Comparison of ENCODE assay signal across 8 cellular contexts in the genomic region with DNA sequence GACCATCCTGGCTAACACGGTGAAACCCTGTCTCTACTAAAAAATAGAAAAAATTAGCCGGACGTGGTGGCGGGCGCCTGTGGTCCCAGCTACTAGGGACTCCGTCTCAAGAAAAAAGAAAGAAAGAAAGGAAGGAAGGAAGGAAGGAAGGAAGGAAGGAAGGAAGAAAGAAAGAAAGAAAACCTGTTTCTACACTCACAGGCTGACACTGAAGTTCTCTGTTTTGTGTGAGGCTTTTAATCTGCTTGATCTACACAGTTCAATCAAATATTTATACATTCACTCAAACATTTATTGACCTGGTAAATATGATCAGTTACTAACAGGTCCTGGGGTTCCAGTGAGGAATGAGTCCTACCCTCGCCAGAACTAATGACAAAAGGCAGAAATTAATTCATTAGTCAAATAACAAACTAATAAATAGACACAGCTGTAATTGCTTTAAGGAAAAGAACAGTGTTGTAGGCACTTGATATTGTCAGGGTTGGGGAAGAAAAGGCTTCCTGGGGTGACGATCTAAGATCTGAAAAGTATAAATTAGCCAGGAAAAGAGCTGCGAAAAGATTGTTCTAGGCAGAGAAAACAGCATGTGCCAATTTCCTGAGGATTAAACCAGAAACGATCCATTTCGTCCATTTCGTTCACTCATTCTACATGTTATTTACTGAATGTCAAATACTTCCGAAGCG. TPM values are rescaled to one million over a fixed set of nuclear protein-coding genes. Genes with fewer than 3 reads are reported as not detected.
DNase-seq lines count a peak whose midpoint lies in the region; ATAC-seq, FAIRE-seq and TF ChIP-seq lines count a peak whose summit lies in the region.

No MANE protein-coding gene starts in this region.

- no peak for TF ChIP-seq CTCF in neural progenitor cell (IDR thresholded peaks at IDR 0.05)

- peak overlapping the region; percentile 87 for H3K4me2 ChIP-seq in neural progenitor cell

- no peak for FAIRE-seq in HTR-8/SVneo (lab: Jason Lieb, UNC)

- 60 to 61% methylated on average over 11 to 14 of the region's 14 CpGs for WGBS in ectodermal cell, 2 experiments

- peak overlapping the region; percentile 86 to 92 (median 89) for H3K4me3 Mint-ChIP-seq in CD4-positive, CD25-positive, alpha-beta regulatory T cell
- H3K4me3 Mint-ChIP-seq in neural progenitor cell: peak overlapping the region; percentile 96

- peaks cover 52% of the 10 kb centered on the region for H3K4me1 ChIP-seq in CD4-positive, CD25-positive, alpha-beta regulatory T cell (ENCODE audit: control insufficient read depth, insufficient read depth, low read length, poor library complexity, severe bottlenecking)
- H3K4me1 ChIP-seq in ectodermal cell (ENCODE audit: control insufficient read depth, insufficient read depth, low read length) (peaks cover 25% of the 10 kb centered on the region), neural progenitor cell (peaks cover 36% of the 10 kb centered on the region)

- H3F3A ChIP-seq in neural progenitor cell (ENCODE audit: low read depth): peaks cover 50% of the 10 kb centered on the region

- DNase-seq in CD4-positive, CD25-positive, alpha-beta regulatory T cell: no peak
- peak; percentile 35 for DNase-seq in NCI-H69 (lab: John Stamatoyannopoulos, UW)
- no peak for DNase-seq in neural progenitor cell (ENCODE audit: low spot score)
- DNase-seq in HTR-8/SVneo (ENCODE audit: insufficient read length, low spot score): no peak
- DNase-seq in NCI-H345 treated with DMSO at 0.1 percent for 48 hours (lab: John Stamatoyannopoulos, UW; ENCODE audit: unreplicated experiment): no peak
- no peak for DNase-seq in superior temporal gyrus (ENCODE audit: extremely low spot score)

- H3K4me1 Mint-ChIP-seq in CD4-positive, CD25-positive, alpha-beta regulatory T cell: peaks cover 11 to 69% (median 46%) of the 10 kb centered on the region in 4 donors
- peaks cover 50% of the 10 kb centered on the region for H3K4me1 Mint-ChIP-seq in neural progenitor cell

- peaks cover 11% of the 10 kb centered on the region for H3K36me3 Mint-ChIP-seq in CD4-positive, CD25-positive, alpha-beta regulatory T cell
- peaks cover 21% of the 10 kb centered on the region for H3K36me3 Mint-ChIP-seq in neural progenitor cell

- H3K9ac ChIP-seq in neural progenitor cell: peak overlapping the region; percentile 9

- no peaks in the 10 kb centered on the region for H3K9me3 ChIP-seq in CD4-positive, CD25-positive, alpha-beta regulatory T cell (ENCODE audit: control insufficient read depth in 2 of 2, low read length in 2 of 2)
- H3K9me3 ChIP-seq in ectodermal cell (ENCODE audit: control insufficient read depth, low read length) (no peaks in the 10 kb centered on the region), neural progenitor cell (ENCODE audit: low read depth) (no peaks in the 10 kb centered on the region)

- ATAC-seq in CD4-positive, CD25-positive, alpha-beta regulatory T cell (ENCODE audit: low read depth in 2 of 2): no peak
- ATAC-seq in HG02870 (IDR thresholded peaks at IDR 0.05; ENCODE audit: unreplicated experiment): no peak

- no peaks in the 10 kb centered on the region for H3K36me3 ChIP-seq in CD4-positive, CD25-positive, alpha-beta regulatory T cell (ENCODE audit: control insufficient read depth, insufficient read depth, low read length)
- H3K36me3 ChIP-seq in ectodermal cell (ENCODE audit: control insufficient read depth, insufficient read depth, low read length) (no peaks in the 10 kb centered on the region), neural progenitor cell (no peaks in the 10 kb centered on the region)

- no peaks in the 10 kb centered on the region for H3K27me3 ChIP-seq in CD4-positive, CD25-positive, alpha-beta regulatory T cell (ENCODE audit: control insufficient read depth, insufficient read depth, low read length)
- H3K27me3 ChIP-seq in ectodermal cell (ENCODE audit: control insufficient read depth, insufficient read depth, low read length, poor library complexity, severe bottlenecking): no peaks in the 10 kb centered on the region
- H3K27me3 ChIP-seq in neural progenitor cell: no peaks in the 10 kb centered on the region

- peak overlapping the region; percentile 21 for H2AFZ ChIP-seq in neural progenitor cell (replicated peaks)

- peak overlapping the region; percentile 87 to 98 (median 97) for H3K27ac Mint-ChIP-seq in CD4-positive, CD25-positive, alpha-beta regulatory T cell
- peak overlapping the region; percentile 89 for H3K27ac Mint-ChIP-seq in neural progenitor cell

- peaks cover 77% of the 10 kb centered on the region for H3K79me2 ChIP-seq in neural progenitor cell (ENCODE audit: low read depth)

- peak overlapping the region; percentile 98 for H3K27ac ChIP-seq in CD4-positive, CD25-positive, alpha-beta regulatory T cell (ENCODE audit: insufficient read depth, low read length, poor library complexity, severe bottlenecking)
- H3K27ac ChIP-seq in ectodermal cell (ENCODE audit: insufficient read depth, low read depth, low read length, poor library complexity, severe bottlenecking): peak overlapping the region; percentile 3
- no peak overlapping the region for H3K27ac ChIP-seq in neural progenitor cell

- no peaks in the 10 kb centered on the region for H3K27me3 Mint-ChIP-seq in CD4-positive, CD25-positive, alpha-beta regulatory T cell
- H3K27me3 Mint-ChIP-seq in neural progenitor cell (ENCODE audit: insufficient read depth, low read depth): no peaks in the 10 kb centered on the region

- H3K4me3 ChIP-seq in CD4-positive, CD25-positive, alpha-beta regulatory T cell (ENCODE audit: low read depth, low read length): peak overlapping the region; percentile 87
- H3K4me3 ChIP-seq in ectodermal cell (ENCODE audit: insufficient read depth, low read depth, low read length) (peak overlapping the region; percentile 5), neural progenitor cell (peak overlapping the region; percentile 49)

- no peaks in the 10 kb centered on the region for H3K9me3 Mint-ChIP-seq in CD4-positive, CD25-positive, alpha-beta regulatory T cell
- no peaks in the 10 kb centered on the region for H3K9me3 Mint-ChIP-seq in neural progenitor cell

- H4K20me1 ChIP-seq in neural progenitor cell (ENCODE audit: low read depth): peaks cover 71% of the 10 kb centered on the region

RNA-seq across cellular contexts. Expression of gene CHAF1A, which starts 0.8 kb away (rescaled TPM):
- total RNA-seq in CD4-positive, CD25-positive, alpha-beta regulatory T cell: 28.9 TPM
- polyA plus RNA-seq in CD4-positive, CD25-positive, alpha-beta regulatory T cell: 1 to 10 TPM; 2.6 to 5.5 (median 3.6) TPM
- polyA plus RNA-seq in ectodermal cell (2013, experiment 1 of 4): 99.7 TPM
- 113 TPM for polyA plus RNA-seq in ectodermal cell (2013, experiment 2 of 4)
- polyA plus RNA-seq in ectodermal cell (2013, experiment 3 of 4): 54.9 TPM
- polyA plus RNA-seq in ectodermal cell (2013, experiment 4 of 4): 67.0 TPM
- total RNA-seq in neural progenitor cell (ENCODE audit: low replicate concordance): 37.5 and 82.1 TPM in 2 replicates

RNA-seq across cellular contexts. Expression of gene SH3GL1, which starts 1.3 kb away (rescaled TPM):
- total RNA-seq in CD4-positive, CD25-positive, alpha-beta regulatory T cell: 54.0 TPM
- 10 to 100 TPM; 13.4 to 23.0 (median 17.6) TPM for polyA plus RNA-seq in CD4-positive, CD25-positive, alpha-beta regulatory T cell
- polyA plus RNA-seq in ectodermal cell (2013, experiment 1 of 4): 98.9 TPM
- polyA plus RNA-seq in ectodermal cell (2013, experiment 2 of 4): 94.5 TPM
- polyA plus RNA-seq in ectodermal cell (2013, experiment 3 of 4): 83.1 TPM
- polyA plus RNA-seq in ectodermal cell (2013, experiment 4 of 4): 89.3 TPM
- total RNA-seq in neural progenitor cell (ENCODE audit: low replicate concordance): 25.3 and 87.0 TPM in 2 replicates

RNA-seq across cellular contexts. Expression of gene UBXN6, which starts 56.0 kb away (rescaled TPM):
- 54.2 TPM for total RNA-seq in CD4-positive, CD25-positive, alpha-beta regulatory T cell
- 1 to 10 TPM; 4.6 to 6.4 (median 4.9) TPM for polyA plus RNA-seq in CD4-positive, CD25-positive, alpha-beta regulatory T cell
- polyA plus RNA-seq in ectodermal cell (2013, experiment 1 of 4): 33.3 TPM
- 34.6 TPM for polyA plus RNA-seq in ectodermal cell (2013, experiment 2 of 4)
- 29.3 TPM for polyA plus RNA-seq in ectodermal cell (2013, experiment 3 of 4)
- 29.2 TPM for polyA plus RNA-seq in ectodermal cell (2013, experiment 4 of 4)
- total RNA-seq in neural progenitor cell (ENCODE audit: low replicate concordance): 24.9 and 42.7 TPM in 2 replicates

RNA-seq across cellular contexts. Expression of gene MPND, which starts 58.3 kb away (rescaled TPM):
- 12.2 TPM for total RNA-seq in CD4-positive, CD25-positive, alpha-beta regulatory T cell
- polyA plus RNA-seq in CD4-positive, CD25-positive, alpha-beta regulatory T cell: 1 to 10 TPM; 4.9 to 7.2 (median 5.7) TPM
- polyA plus RNA-seq in ectodermal cell (2013, experiment 1 of 4): 36.6 TPM
- 42.0 TPM for polyA plus RNA-seq in ectodermal cell (2013, experiment 2 of 4)
- 29.8 TPM for polyA plus RNA-seq in ectodermal cell (2013, experiment 3 of 4)
- polyA plus RNA-seq in ectodermal cell (2013, experiment 4 of 4): 33.9 TPM
- 10.6 and 30.4 TPM in 2 replicates for total RNA-seq in neural progenitor cell (ENCODE audit: low replicate concordance)

Comparison
In these comparisons a context has a peak if more than half of its experiments do, and no peak if none do; other contexts are left out.
1. H3K4me3 ChIP-seq: peak in every context shown above with its lines; median percentile 87 in CD4-positive, CD25-positive, alpha-beta regulatory T cell; 49 in neural progenitor cell; 5 in ectodermal cell.